In the genomic region with DNA sequence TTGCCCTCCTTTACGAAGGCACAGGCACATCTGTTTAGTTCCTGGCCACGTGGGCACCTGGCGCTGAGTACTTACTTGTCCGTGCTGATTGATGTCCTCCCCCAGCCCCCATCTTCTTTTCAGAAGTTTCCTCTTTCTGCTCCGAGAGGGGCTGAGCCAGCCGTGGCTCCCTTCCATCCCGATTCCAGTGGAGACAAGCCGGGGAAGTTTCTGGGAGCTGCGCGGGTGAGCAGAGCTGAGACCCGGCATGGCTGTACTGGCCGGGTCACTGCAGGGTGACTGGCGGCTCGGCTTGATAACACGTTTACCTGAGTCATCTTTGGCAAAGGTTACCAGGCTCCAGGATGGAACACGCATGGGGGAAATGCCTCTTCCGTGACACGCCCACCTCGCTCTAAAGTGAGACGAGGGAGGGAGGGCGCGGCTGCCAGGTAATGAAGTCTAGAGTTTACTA, we compare ENCODE assay signal across 1 cellular context.
A peak's percentile ranks its signal among the peaks of the same experiment; 100 is the strongest.
TF ChIP-seq lines count a peak whose summit lies in the region.

No MANE protein-coding gene starts in this region.

TF ChIP-seq in HepG2, 621 proteins besides CTCF, POLR2A, EP300 and RAD21 (continued from another document and continues in another):
- TF ChIP-seq, protein P1, sequence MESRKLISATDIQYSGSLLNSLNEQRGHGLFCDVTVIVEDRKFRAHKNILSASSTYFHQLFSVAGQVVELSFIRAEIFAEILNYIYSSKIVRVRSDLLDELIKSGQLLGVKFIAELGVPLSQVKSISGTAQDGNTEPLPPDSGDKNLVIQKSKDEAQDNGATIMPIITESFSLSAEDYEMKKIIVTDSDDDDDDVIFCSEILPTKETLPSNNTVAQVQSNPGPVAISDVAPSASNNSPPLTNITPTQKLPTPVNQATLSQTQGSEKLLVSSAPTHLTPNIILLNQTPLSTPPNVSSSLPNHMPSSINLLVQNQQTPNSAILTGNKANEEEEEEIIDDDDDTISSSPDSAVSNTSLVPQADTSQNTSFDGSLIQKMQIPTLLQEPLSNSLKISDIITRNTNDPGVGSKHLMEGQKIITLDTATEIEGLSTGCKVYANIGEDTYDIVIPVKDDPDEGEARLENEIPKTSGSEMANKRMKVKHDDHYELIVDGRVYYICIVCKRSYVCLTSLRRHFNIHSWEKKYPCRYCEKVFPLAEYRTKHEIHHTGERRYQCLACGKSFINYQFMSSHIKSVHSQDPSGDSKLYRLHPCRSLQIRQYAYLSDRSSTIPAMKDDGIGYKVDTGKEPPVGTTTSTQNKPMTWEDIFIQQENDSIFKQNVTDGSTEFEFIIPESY (CRISPR knock-in tag; IDR thresholded peaks at IDR 0.05): peak; percentile 44; the same call in 1 of the 2 replicates
- no peak for TF ChIP-seq CEBPB (IDR thresholded peaks at IDR 0.05; ENCODE audit: borderline replicate concordance, low read depth, low read length)
- peak; percentile 33; the same call in 1 of the 2 replicates for TF ChIP-seq NFE2L2 (IDR thresholded peaks at IDR 0.05; ENCODE audit: low read length)
- TF ChIP-seq MAX (IDR thresholded peaks at IDR 0.05): 0 out of 2 replicates have a peak, but pooled peaks have one; percentile 29
- peak; percentile 45; the same call in 1 of the 3 replicates for TF ChIP-seq MXI1 (IDR thresholded peaks at IDR 0.05; ENCODE audit: borderline replicate concordance, low read depth, low read length)
- no peak for TF ChIP-seq ZBTB7A (CRISPR knock-in tag; IDR thresholded peaks at IDR 0.05)
- 0 out of 2 replicates have a peak, but pooled peaks have one; percentile 44 for TF ChIP-seq SIN3A (IDR thresholded peaks at IDR 0.05; ENCODE audit: borderline replicate concordance, low read depth, low read length)
- TF ChIP-seq TRAFD1 (CRISPR knock-in tag; IDR thresholded peaks at IDR 0.05; ENCODE audit: borderline replicate concordance): no peak
- TF ChIP-seq ZBTB46 (CRISPR knock-in tag; IDR thresholded peaks at IDR 0.05; ENCODE audit: borderline replicate concordance): no peak
- TF ChIP-seq MAFK (conservative IDR thresholded peaks at IDR 0.05 in 1 of 2, IDR thresholded peaks at IDR 0.05 in 1 of 2; ENCODE audit: low read length in 2 of 2): 0 out of 4 replicates have a peak, but pooled peaks of 1 of the 2 experiments have one; percentile 17
- TF ChIP-seq, protein P2, sequence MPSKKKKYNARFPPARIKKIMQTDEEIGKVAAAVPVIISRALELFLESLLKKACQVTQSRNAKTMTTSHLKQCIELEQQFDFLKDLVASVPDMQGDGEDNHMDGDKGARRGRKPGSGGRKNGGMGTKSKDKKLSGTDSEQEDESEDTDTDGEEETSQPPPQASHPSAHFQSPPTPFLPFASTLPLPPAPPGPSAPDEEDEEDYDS (CRISPR knock-in tag; IDR thresholded peaks at IDR 0.05): no peak
- no peak for TF ChIP-seq ZNF275 (CRISPR knock-in tag; IDR thresholded peaks at IDR 0.05; ENCODE audit: borderline replicate concordance)
- TF ChIP-seq, protein P3, sequence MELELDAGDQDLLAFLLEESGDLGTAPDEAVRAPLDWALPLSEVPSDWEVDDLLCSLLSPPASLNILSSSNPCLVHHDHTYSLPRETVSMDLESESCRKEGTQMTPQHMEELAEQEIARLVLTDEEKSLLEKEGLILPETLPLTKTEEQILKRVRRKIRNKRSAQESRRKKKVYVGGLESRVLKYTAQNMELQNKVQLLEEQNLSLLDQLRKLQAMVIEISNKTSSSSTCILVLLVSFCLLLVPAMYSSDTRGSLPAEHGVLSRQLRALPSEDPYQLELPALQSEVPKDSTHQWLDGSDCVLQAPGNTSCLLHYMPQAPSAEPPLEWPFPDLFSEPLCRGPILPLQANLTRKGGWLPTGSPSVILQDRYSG (CRISPR knock-in tag; IDR thresholded peaks at IDR 0.05): no peak
- TF ChIP-seq RXRB (CRISPR knock-in tag; IDR thresholded peaks at IDR 0.05; ENCODE audit: borderline replicate concordance): peak; percentile 40; the same call in 1 of the 2 replicates
- TF ChIP-seq REPIN1 (CRISPR knock-in tag; IDR thresholded peaks at IDR 0.05; ENCODE audit: borderline replicate concordance, low read depth): no peak
- no peak for TF ChIP-seq ZZZ3 (CRISPR knock-in tag; IDR thresholded peaks at IDR 0.05; ENCODE audit: borderline replicate concordance)
- TF ChIP-seq ZNF383 (CRISPR knock-in tag; IDR thresholded peaks at IDR 0.05; ENCODE audit: borderline replicate concordance): no peak
- 0 out of 2 replicates have a peak, but pooled peaks have one; percentile 8 for TF ChIP-seq ARID5B (CRISPR knock-in tag; IDR thresholded peaks at IDR 0.05)
- no peak for TF ChIP-seq ZNF335 (CRISPR knock-in tag; IDR thresholded peaks at IDR 0.05)
- TF ChIP-seq ZNF121 (CRISPR knock-in tag; IDR thresholded peaks at IDR 0.05): no peak
- no peak for TF ChIP-seq ZSCAN25 (CRISPR knock-in tag; IDR thresholded peaks at IDR 0.05)
- no peak for TF ChIP-seq ZNF451 (CRISPR knock-in tag; IDR thresholded peaks at IDR 0.05)
- no peak for TF ChIP-seq ZEB1 (IDR thresholded peaks at IDR 0.05; ENCODE audit: insufficient replicate concordance, low read depth)
- TF ChIP-seq GMEB2 (CRISPR knock-in tag; IDR thresholded peaks at IDR 0.05; ENCODE audit: low read depth): no peak
- TF ChIP-seq RXRA (CRISPR knock-in tag; IDR thresholded peaks at IDR 0.05): no peak
- no peak for TF ChIP-seq HDAC2 (CRISPR knock-in tag; IDR thresholded peaks at IDR 0.05)
- peak; percentile 39; the same call in 1 of the 2 replicates for TF ChIP-seq ZBTB38 (CRISPR knock-in tag; IDR thresholded peaks at IDR 0.05)
- TF ChIP-seq FOSL2 (CRISPR knock-in tag; IDR thresholded peaks at IDR 0.05): peak; percentile 64
- no peak for TF ChIP-seq KLF12 (CRISPR knock-in tag; IDR thresholded peaks at IDR 0.05; ENCODE audit: borderline replicate concordance)
- no peak for TF ChIP-seq ZNF414 (CRISPR knock-in tag; IDR thresholded peaks at IDR 0.05)
- TF ChIP-seq MAFF (IDR thresholded peaks at IDR 0.05; ENCODE audit: low read depth, low read length): 0 out of 2 replicates have a peak, but pooled peaks have one; percentile 4
- TF ChIP-seq SRSF1 (optimal IDR thresholded peaks at IDR 0.05; ENCODE audit: low read depth, low read length): no peak
- TF ChIP-seq ETV5 (CRISPR knock-in tag; IDR thresholded peaks at IDR 0.05; ENCODE audit: borderline replicate concordance): peak; percentile 12; the same call in 1 of the 2 replicates
- no peak for TF ChIP-seq GPN1 (CRISPR knock-in tag; IDR thresholded peaks at IDR 0.05; ENCODE audit: borderline replicate concordance)
- no peak for TF ChIP-seq CC2D1A (CRISPR knock-in tag; IDR thresholded peaks at IDR 0.05)
- no peak for TF ChIP-seq MIXL1 (CRISPR knock-in tag; IDR thresholded peaks at IDR 0.05)
- TF ChIP-seq ZNF703 (CRISPR knock-in tag; IDR thresholded peaks at IDR 0.05; ENCODE audit: borderline replicate concordance): no peak
- TF ChIP-seq NCOA1 (CRISPR knock-in tag; IDR thresholded peaks at IDR 0.05): no peak
- peak; percentile 81 for TF ChIP-seq RARA (CRISPR knock-in tag; IDR thresholded peaks at IDR 0.05)
- TF ChIP-seq BHLHE40 (IDR thresholded peaks at IDR 0.05; ENCODE audit: low read length): 0 out of 2 replicates have a peak, but pooled peaks have one; percentile 18
